In genomic region chr18:58785171-58785805, GRCh38 we compare ENCODE assay signal across 2 cellular contexts.
TF ChIP-seq lines count a peak whose summit lies in the region.

No MANE protein-coding gene starts in this region.

TF ChIP-seq in HCT116, 20 proteins besides CTCF, POLR2A, EP300 and RAD21 (continued from another document):
- TF ChIP-seq, protein P1, sequence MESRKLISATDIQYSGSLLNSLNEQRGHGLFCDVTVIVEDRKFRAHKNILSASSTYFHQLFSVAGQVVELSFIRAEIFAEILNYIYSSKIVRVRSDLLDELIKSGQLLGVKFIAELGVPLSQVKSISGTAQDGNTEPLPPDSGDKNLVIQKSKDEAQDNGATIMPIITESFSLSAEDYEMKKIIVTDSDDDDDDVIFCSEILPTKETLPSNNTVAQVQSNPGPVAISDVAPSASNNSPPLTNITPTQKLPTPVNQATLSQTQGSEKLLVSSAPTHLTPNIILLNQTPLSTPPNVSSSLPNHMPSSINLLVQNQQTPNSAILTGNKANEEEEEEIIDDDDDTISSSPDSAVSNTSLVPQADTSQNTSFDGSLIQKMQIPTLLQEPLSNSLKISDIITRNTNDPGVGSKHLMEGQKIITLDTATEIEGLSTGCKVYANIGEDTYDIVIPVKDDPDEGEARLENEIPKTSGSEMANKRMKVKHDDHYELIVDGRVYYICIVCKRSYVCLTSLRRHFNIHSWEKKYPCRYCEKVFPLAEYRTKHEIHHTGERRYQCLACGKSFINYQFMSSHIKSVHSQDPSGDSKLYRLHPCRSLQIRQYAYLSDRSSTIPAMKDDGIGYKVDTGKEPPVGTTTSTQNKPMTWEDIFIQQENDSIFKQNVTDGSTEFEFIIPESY (IDR thresholded peaks at IDR 0.05; ENCODE audit: extremely low read depth, insufficient replicate concordance, low read length), result peak; percentile 41
- peak; percentile 98 for TF ChIP-seq SIN3A (IDR thresholded peaks at IDR 0.05; ENCODE audit: low read depth)
- TF ChIP-seq JUND (IDR thresholded peaks at IDR 0.05), result peak; percentile 98
- TF ChIP-seq EZH2phosphoT487 (IDR thresholded peaks at IDR 0.05; ENCODE audit: borderline replicate concordance), result no peak
- TF ChIP-seq CEBPB (IDR thresholded peaks at IDR 0.05; ENCODE audit: low read depth), result peak; percentile 79
- peak; percentile 61; the same call in 1 of the 2 replicates for TF ChIP-seq POLR2AphosphoS5 (IDR thresholded peaks at IDR 0.05; ENCODE audit: low read depth, low read length)
- TF ChIP-seq FOSL1 (IDR thresholded peaks at IDR 0.05; ENCODE audit: low read depth), result peak; percentile 98
- TF ChIP-seq SP1 (IDR thresholded peaks at IDR 0.05; ENCODE audit: low read depth), result peak; percentile 81
- TF ChIP-seq, protein P2, sequence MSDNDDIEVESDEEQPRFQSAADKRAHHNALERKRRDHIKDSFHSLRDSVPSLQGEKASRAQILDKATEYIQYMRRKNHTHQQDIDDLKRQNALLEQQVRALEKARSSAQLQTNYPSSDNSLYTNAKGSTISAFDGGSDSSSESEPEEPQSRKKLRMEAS (IDR thresholded peaks at IDR 0.05), result peak; percentile 70
- TF ChIP-seq TCF7L2 (IDR thresholded peaks at IDR 0.05; ENCODE audit: borderline replicate concordance, extremely low read depth, insufficient read depth, insufficient read length), result peak; percentile 93

TF ChIP-seq in SK-N-SH treated with all-trans-retinoic acid at 6 μM for 48 hours, 23 proteins besides CTCF, POLR2A, EP300 and RAD21 (continued from another document):
- no peak for TF ChIP-seq TSHZ2 (CRISPR knock-in tag; IDR thresholded peaks at IDR 0.05)
- TF ChIP-seq, protein P3, sequence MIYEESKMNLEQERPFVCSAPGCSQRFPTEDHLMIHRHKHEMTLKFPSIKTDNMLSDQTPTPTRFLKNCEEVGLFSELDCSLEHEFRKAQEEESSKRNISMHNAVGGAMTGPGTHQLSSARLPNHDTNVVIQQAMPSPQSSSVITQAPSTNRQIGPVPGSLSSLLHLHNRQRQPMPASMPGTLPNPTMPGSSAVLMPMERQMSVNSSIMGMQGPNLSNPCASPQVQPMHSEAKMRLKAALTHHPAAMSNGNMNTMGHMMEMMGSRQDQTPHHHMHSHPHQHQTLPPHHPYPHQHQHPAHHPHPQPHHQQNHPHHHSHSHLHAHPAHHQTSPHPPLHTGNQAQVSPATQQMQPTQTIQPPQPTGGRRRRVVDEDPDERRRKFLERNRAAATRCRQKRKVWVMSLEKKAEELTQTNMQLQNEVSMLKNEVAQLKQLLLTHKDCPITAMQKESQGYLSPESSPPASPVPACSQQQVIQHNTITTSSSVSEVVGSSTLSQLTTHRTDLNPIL (CRISPR knock-in tag; IDR thresholded peaks at IDR 0.05; ENCODE audit: low read depth), result no peak
